9 cellular contexts compared by ENCODE assay signal in genomic region chr12:49675137-49675536, GRCh38. TPM values are rescaled to one million over a fixed set of nuclear protein-coding genes. Genes with fewer than 3 reads are reported as not detected.
DNase-seq lines count a peak whose midpoint lies in the region; ATAC-seq and TF ChIP-seq lines count a peak whose summit lies in the region.
"Had no signal": no experiment of that assay in that cellular context is flagged by ENCODE, and none has a peak within 500 bp of the region (broad histone marks: within the 10 kb centered on the region; RNA-seq: fewer than 3 reads in every experiment).

No MANE protein-coding gene starts in this region.

- H3K4me1 Mint-ChIP-seq in IgD-negative memory B cell: peaks cover 52 to 68% (median 55%) of the 10 kb centered on the region in 3 donors
- peaks cover 63% of the 10 kb centered on the region for H3K4me1 Mint-ChIP-seq in brain

- no peak overlapping the region for H3K4me3 Mint-ChIP-seq in IgD-negative memory B cell
- H3K4me3 Mint-ChIP-seq in brain: peak overlapping the region in 1 of 5 experiments; percentile 6

- no peaks in the 10 kb centered on the region for H3K36me3 Mint-ChIP-seq in IgD-negative memory B cell
- H3K36me3 Mint-ChIP-seq in brain: no peaks in the 10 kb centered on the region

- no peak overlapping the region for H3K9ac ChIP-seq in muscle layer of colon (ENCODE audit: low read length)
- no peak overlapping the region for H3K9ac ChIP-seq in stomach smooth muscle (ENCODE audit: low read length in 2 of 2)

- H3K9me3 ChIP-seq in muscle layer of colon (ENCODE audit: low read length) (no peaks in the 10 kb centered on the region), stomach smooth muscle (ENCODE audit: control insufficient read depth in 2 of 2, low read length in 2 of 2) (no peaks in the 10 kb centered on the region)

- H3K9me3 Mint-ChIP-seq in IgD-negative memory B cell: no peaks in the 10 kb centered on the region
- no peaks in the 10 kb centered on the region for H3K9me3 Mint-ChIP-seq in brain

- H3K27ac Mint-ChIP-seq in IgD-negative memory B cell (peak overlapping the region; percentile 62 to 88 (median 69)), brain (peak overlapping the region in 4 of 5 experiments; percentile 57 to 97 (median 97))

- TF ChIP-seq CTCF in brain (conservative IDR thresholded peaks at IDR 0.05): no peak
- TF ChIP-seq CTCF in omental fat pad (IDR thresholded peaks at IDR 0.05): no peak

- DNase-seq in omental fat pad (ENCODE audit: low spot score): no peak
- DNase-seq: activated CD8-positive, alpha-beta memory T cell treated with anti-CD3 and anti-CD28 coated beads, Interleukin-2, amount 50 U/mL, for 48 hours; DMS 273 treated with DMSO at 0.1 percent for 48 hours had no signal

- H3K36me3 ChIP-seq in muscle layer of colon (ENCODE audit: insufficient read depth, low read length): no peaks in the 10 kb centered on the region
- no peaks in the 10 kb centered on the region for H3K36me3 ChIP-seq in stomach smooth muscle (ENCODE audit: control insufficient read depth in 2 of 2, insufficient read depth in 2 of 2, low read length in 2 of 2)

- H3K27me3 ChIP-seq in muscle layer of colon (ENCODE audit: control insufficient read depth in 1 of 2, insufficient read depth in 2 of 2, low read length in 2 of 2): no peaks in the 10 kb centered on the region
- H3K27me3 ChIP-seq in stomach smooth muscle (ENCODE audit: control insufficient read depth in 1 of 2, insufficient read depth in 2 of 2, low read length in 2 of 2): no peaks in the 10 kb centered on the region

- H3K27me3 Mint-ChIP-seq in IgD-negative memory B cell (no peaks in the 10 kb centered on the region), brain (no peaks in the 10 kb centered on the region)

- ATAC-seq in GM21390 (IDR thresholded peaks at IDR 0.05; ENCODE audit: unreplicated experiment) (no peak), HG03135 (IDR thresholded peaks at IDR 0.05; ENCODE audit: unreplicated experiment) (no peak), omental fat pad (ENCODE audit: low FRiP score) (no peak)

- peaks cover 51% of the 10 kb centered on the region for H3K4me1 ChIP-seq in muscle layer of colon (ENCODE audit: insufficient read depth, low read length)
- H3K4me1 ChIP-seq in stomach smooth muscle (ENCODE audit: control insufficient read depth, insufficient read depth, low read length): peaks cover 53% of the 10 kb centered on the region

- H3K4me3 ChIP-seq in muscle layer of colon (ENCODE audit: low read depth in 1 of 2, low read length in 2 of 2) (no peak overlapping the region), stomach smooth muscle (ENCODE audit: low read length in 2 of 2) (no peak overlapping the region)

- H3K27ac ChIP-seq in muscle layer of colon (ENCODE audit: low read depth, low read length) (peak overlapping the region; percentile 46), stomach smooth muscle (ENCODE audit: low read length) (peak overlapping the region; percentile 99)

RNA-seq across cellular contexts. Expression of gene FMNL3, which starts 32.1 kb away (rescaled TPM):
- polyA plus RNA-seq in IgD-negative memory B cell: 5.6 TPM
- 10.1 TPM for polyA plus RNA-seq in brain (ENCODE audit: insufficient read depth, low read depth, low replicate concordance)
- total RNA-seq in omental fat pad: 10 to 100 TPM in 3 of 4 donors, 1 to 10 TPM in 1; 5.7 to 28.8 (median 22.1) TPM

RNA-seq across cellular contexts. Expression of gene PRPF40B, which starts 51.8 kb away (rescaled TPM):
- 5.7 TPM for polyA plus RNA-seq in IgD-negative memory B cell
- 15.9 TPM for polyA plus RNA-seq in brain (ENCODE audit: insufficient read depth, low read depth, low replicate concordance)
- total RNA-seq in omental fat pad: 10 to 100 TPM in 1 of 4 donors, 1 to 10 TPM in 3; 7.0 to 19.4 (median 9.4) TPM
